Comparison of ENCODE assay signal across 8 cellular contexts in the genomic region with DNA sequence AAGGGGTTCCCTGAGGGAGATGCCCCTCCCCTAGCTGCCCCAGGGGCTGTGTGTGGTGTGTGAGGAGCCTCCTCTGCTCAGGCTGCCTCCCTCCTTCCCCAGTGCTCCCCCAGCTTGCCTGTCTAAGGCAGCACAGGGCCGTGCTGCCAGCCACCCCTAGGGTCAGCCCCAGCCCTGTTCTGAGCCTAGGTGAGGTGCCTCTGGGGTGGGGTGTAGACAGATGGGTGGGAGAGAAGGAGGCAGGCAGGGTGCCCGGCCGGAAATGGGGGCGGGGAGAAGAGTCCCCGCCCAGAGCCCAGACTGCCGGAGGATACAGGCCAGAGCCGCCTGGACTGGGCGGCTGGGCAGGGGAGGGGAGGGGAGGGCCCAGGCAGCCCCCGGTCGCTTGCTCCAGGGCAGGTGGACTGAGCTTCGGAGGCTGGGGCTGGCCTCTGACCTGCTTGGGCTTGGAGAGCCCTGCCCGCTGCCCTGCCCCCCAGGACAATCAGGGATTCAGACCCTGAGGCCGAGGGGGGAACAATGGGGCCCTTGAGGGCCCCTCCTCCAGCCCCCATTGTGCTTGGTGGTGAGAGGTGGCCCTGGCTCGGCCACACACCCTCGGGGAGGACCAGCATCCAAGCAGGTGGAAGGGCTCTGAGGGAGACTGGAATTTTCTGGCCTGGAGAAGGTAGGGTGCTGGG. TPM values are rescaled to one million over a fixed set of nuclear protein-coding genes. Genes with fewer than 3 reads are reported as not detected.
DNase-seq lines count a peak whose midpoint lies in the region; TF ChIP-seq lines count a peak whose summit lies in the region.

TSS of gene GJC2 (plus strand) at position 590 of the 680 bp plus-strand sequence. CDS start 7,829 bp downstream, outside the sequence.

- peak within 1 kb of the TSS in 3 of 4 donors; percentile 14 to 57 (median 37) for H3K4me3 ChIP-seq in esophagus squamous epithelium
- peak within 1 kb of the TSS; percentile 34 to 74 for H3K4me3 ChIP-seq in muscle layer of colon (ENCODE audit: low read depth in 1 of 2, low read length in 2 of 2)
- peak within 1 kb of the TSS; percentile 17 to 41 for H3K4me3 ChIP-seq in vagina

- H3K27ac ChIP-seq in esophagus squamous epithelium (peak within 1 kb of the TSS; percentile 70 to 94 (median 84)), muscle layer of colon (ENCODE audit: low read depth, low read length) (peak within 1 kb of the TSS; percentile 98), vagina (peak within 1 kb of the TSS; percentile 89)

- no peak within 1 kb of the TSS for H3K27ac Mint-ChIP-seq in activated T-cell treated with anti-CD3 and anti-CD28 coated beads, Interleukin-2, amount 50 U/mL, for 24 hours

- peaks cover 38 to 82% (median 50%) of the 10 kb centered on the region in 3 donors for H3K4me1 ChIP-seq in esophagus squamous epithelium
- H3K4me1 ChIP-seq in muscle layer of colon (ENCODE audit: insufficient read depth, low read length), result peaks cover 50% of the 10 kb centered on the region
- H3K4me1 ChIP-seq in vagina, result peaks cover 68% of the 10 kb centered on the region

- no peaks in the 10 kb centered on the region for H3K9me3 Mint-ChIP-seq in activated T-cell treated with anti-CD3 and anti-CD28 coated beads, Interleukin-2, amount 50 U/mL, for 24 hours

- intact Hi-C loops in esophagus squamous epithelium (cut with DNase I), result no loop called here
- intact Hi-C loops in vagina (cut with DNase I), result no loop called here

- no peak within 1 kb of the TSS for H3K4me3 Mint-ChIP-seq in activated T-cell treated with anti-CD3 and anti-CD28 coated beads, Interleukin-2, amount 50 U/mL, for 24 hours

- H3K36me3 ChIP-seq in esophagus squamous epithelium (peaks cover 16 to 42% (median 20%) of the 10 kb centered on the region in 3 donors), muscle layer of colon (ENCODE audit: insufficient read depth, low read length) (peaks cover 18% of the 10 kb centered on the region), vagina (peaks cover 0 to 16% of the 10 kb centered on the region in 2 donors)

- H3K9me3 ChIP-seq in esophagus squamous epithelium, result no peaks in the 10 kb centered on the region
- H3K9me3 ChIP-seq in muscle layer of colon (ENCODE audit: low read length), result no peaks in the 10 kb centered on the region
- H3K9me3 ChIP-seq in vagina, result no peaks in the 10 kb centered on the region

- WGBS in esophagus squamous epithelium, 2 donors, result no CpG with 5 or more reads among the region's 15 CpGs

- no peaks in the 10 kb centered on the region for H3K27me3 Mint-ChIP-seq in activated T-cell treated with anti-CD3 and anti-CD28 coated beads, Interleukin-2, amount 50 U/mL, for 24 hours

- H3K4me1 Mint-ChIP-seq in activated T-cell treated with anti-CD3 and anti-CD28 coated beads, Interleukin-2, amount 50 U/mL, for 24 hours (ENCODE audit: low read depth), result peaks cover 7% of the 10 kb centered on the region

- peak; percentile 23 for DNase-seq in activated T-cell treated with anti-CD3 and anti-CD28 coated beads, Interleukin-2, amount 50 U/mL, for 24 hours
- no peak for DNase-seq in activated T-cell treated with anti-CD3 and anti-CD28 coated beads, Interleukin-2, amount 50 U/mL, for 48 hours
- DNase-seq in esophagus squamous epithelium (lab: John Stamatoyannopoulos, UW), result no peak
- DNase-seq in vagina (ENCODE audit: extremely low spot score in 2 of 2), result no peak
- DNase-seq in kidney tubule cell (ENCODE audit: low spot score), result no peak
- DNase-seq in retina, result no peak
- DNase-seq in activated CD8-positive, alpha-beta memory T cell treated with anti-CD3 and anti-CD28 coated beads for 24 hours, result no peak

- peak within 1 kb of the TSS; percentile 82 for H3K9ac ChIP-seq in muscle layer of colon (ENCODE audit: low read length)

- no peak for TF ChIP-seq CTCF in esophagus squamous epithelium (IDR thresholded peaks at IDR 0.05)
- no peak for TF ChIP-seq CTCF in vagina (IDR thresholded peaks at IDR 0.05)

- H3K27me3 ChIP-seq in esophagus squamous epithelium (no peaks in the 10 kb centered on the region), muscle layer of colon (ENCODE audit: control insufficient read depth in 1 of 2, insufficient read depth in 2 of 2, low read length in 2 of 2) (no peaks in the 10 kb centered on the region), vagina (no peaks in the 10 kb centered on the region)

- peaks cover 39% of the 10 kb centered on the region for H3K36me3 Mint-ChIP-seq in activated T-cell treated with anti-CD3 and anti-CD28 coated beads, Interleukin-2, amount 50 U/mL, for 24 hours (ENCODE audit: low read depth)

- TF ChIP-seq POLR2A in esophagus squamous epithelium (IDR thresholded peaks at IDR 0.05) (no peak), vagina (IDR thresholded peaks at IDR 0.05) (peak in 1 of 2 donors; percentile 43)

RNA-seq across cellular contexts. Expression of gene GJC2, which starts in this region (rescaled TPM):
- 1 to 10 TPM in 1 of 4 donors, under 1 TPM in 3; 0.48 to 2.7 (median 0.66) TPM for total RNA-seq in esophagus squamous epithelium
- 4.4 TPM for total RNA-seq in vagina
